ENCODE assay signal across 1 cellular context in genomic region chr3:9600597-9600996, GRCh38.
TF ChIP-seq lines count a peak whose summit lies in the region.

No MANE protein-coding gene starts in this region.

TF ChIP-seq in endothelial cell of umbilical vein, 7 proteins besides CTCF, POLR2A, EP300 and RAD21 (continued from another document):
- TF ChIP-seq FOS (IDR thresholded peaks at IDR 0.05; ENCODE audit: borderline replicate concordance, insufficient read depth, low read length) (no peak), MYC (IDR thresholded peaks at IDR 0.05; ENCODE audit: low read depth, low read length) (no peak), POLR2AphosphoS5 (IDR thresholded peaks at IDR 0.05; ENCODE audit: insufficient read depth, low read depth, low read length) (no peak), MAX (IDR thresholded peaks at IDR 0.05; ENCODE audit: insufficient read depth, insufficient read length) (no peak), GATA2 (IDR thresholded peaks at IDR 0.05; ENCODE audit: insufficient read depth, insufficient read length, low read depth, low read length) (no peak), EZH2 (IDR thresholded peaks at IDR 0.05; ENCODE audit: borderline replicate concordance, low read depth, low read length, severe bottlenecking) (no peak)
